In the genomic region with DNA sequence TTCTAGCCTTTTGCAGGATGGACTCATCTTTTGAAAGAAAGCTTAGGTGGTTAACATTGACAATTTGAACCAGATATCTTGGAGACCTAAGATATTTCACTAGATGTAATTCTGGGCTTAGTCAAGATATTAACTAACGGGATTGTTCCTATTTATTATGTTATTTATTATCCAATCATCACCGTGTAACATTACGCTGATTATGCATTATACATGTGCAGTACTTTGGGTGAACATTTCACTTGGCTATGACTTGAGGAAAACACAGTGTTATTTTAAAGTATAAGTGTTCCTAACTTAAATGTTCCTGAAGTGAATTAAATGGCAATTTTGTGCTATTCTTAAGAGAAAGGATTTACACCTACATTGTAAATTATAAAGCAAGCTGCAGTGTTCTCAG, we compare ENCODE assay signal across 29 cellular contexts.
"Had no signal": no experiment of that assay in that cellular context is flagged by ENCODE, and none has a peak within 500 bp of the region (broad histone marks: within the 10 kb centered on the region; RNA-seq: fewer than 3 reads in every experiment).

No MANE protein-coding gene starts in this region.

- DNase-seq: naive thymus-derived CD8-positive, alpha-beta T cell; nephron progenitor cell; pancreas; right cardiac atrium; spleen; stimulated activated CD4-positive, alpha-beta T cell treated with anti-CD3 and anti-CD28 coated beads, Interleukin-12 subunit alpha, Interleukin-12 subunit beta, amount 100 ng/mL, for 4 hours; stimulated activated CD4-positive, alpha-beta T cell treated with anti-CD3 and anti-CD28 coated beads, Interleukin-1b, Interleukin-23, amount 100 ng/mL, for 48 hours; stimulated activated CD4-positive, alpha-beta T cell treated with anti-CD3 and anti-CD28 coated beads, Interleukin-4, amount 100 ng/mL, for 1 hour; stimulated activated CD4-positive, alpha-beta T cell treated with anti-CD3 and anti-CD28 coated beads, Interleukin-4, amount 100 ng/mL, for 4 hours; stimulated activated CD8-positive, alpha-beta memory T cell treated with anti-CD3 and anti-CD28 coated beads, Interleukin-4, amount 100 ng/mL, for 48 hours; stimulated activated naive CD4-positive, alpha-beta T cell; stimulated activated naive CD8-positive, alpha-beta T cell treated with anti-CD3 and anti-CD28 coated beads, Interleukin-15, amount 100 ng/mL, for 72 hours; stimulated activated naive CD8-positive, alpha-beta T cell treated with anti-CD3 and anti-CD28 coated beads, Interleukin-15, Interleukin-2, amounts not matched to agents 100 U/mL and 50 U/mL, for 24 hours; substantia nigra; testis; tibial artery; transverse colon; upper lobe of right lung; uterus had no signal

- H3K4me1 ChIP-seq: pancreas, prostate gland, spleen, suprapubic skin, testis, transverse colon, upper lobe of right lung, uterus had no signal

- H3K36me3 ChIP-seq: neutrophil, pancreas, prostate gland, spleen, suprapubic skin, tibial artery, transverse colon, upper lobe of right lung, uterus had no signal

- H3K9me3 Mint-ChIP-seq: naive thymus-derived CD8-positive, alpha-beta T cell; natural killer cell treated with Interleukin-12 subunit alpha and Interleukin-12 subunit beta and Interleukin-15 and Interleukin-18, amount 100 ng/mL, for 72 hours; stimulated activated memory B cell treated with anti-CD40 and anti-IgM and Interleukin-4, amounts not matched to agents 10 μg/mL and 1 μg/mL and 100 μg/mL, for 72 hours; stimulated activated naive CD8-positive, alpha-beta T cell treated with anti-CD3 and anti-CD28 coated beads, Interleukin-15, amount 100 ng/mL, for 72 hours; type B pancreatic cell had no signal

- H3K27ac ChIP-seq: neutrophil, pancreas, prostate gland, skin epidermis, spleen, suprapubic skin, testis, tibial artery, transverse colon, upper lobe of right lung, uterus had no signal

- H3K4me3 ChIP-seq: pancreas, prostate gland, skin epidermis, smooth muscle cell, spleen, suprapubic skin, testis, tibial artery, transverse colon, upper lobe of right lung, uterus had no signal

- H3K4me2 ChIP-seq: smooth muscle cell had no signal

- H3K36me3 Mint-ChIP-seq: naive thymus-derived CD8-positive, alpha-beta T cell; natural killer cell treated with Interleukin-12 subunit alpha and Interleukin-12 subunit beta and Interleukin-15 and Interleukin-18, amount 100 ng/mL, for 72 hours; stimulated activated memory B cell treated with anti-CD40 and anti-IgM and Interleukin-4, amounts not matched to agents 10 μg/mL and 1 μg/mL and 100 μg/mL, for 72 hours; type B pancreatic cell had no signal

- H3K27me3 Mint-ChIP-seq: naive thymus-derived CD8-positive, alpha-beta T cell; natural killer cell treated with Interleukin-12 subunit alpha and Interleukin-12 subunit beta and Interleukin-15 and Interleukin-18, amount 100 ng/mL, for 72 hours; stimulated activated naive CD8-positive, alpha-beta T cell treated with anti-CD3 and anti-CD28 coated beads, Interleukin-15, amount 100 ng/mL, for 72 hours; type B pancreatic cell had no signal

- FAIRE-seq: pancreas had no signal

- H3K9me3 ChIP-seq: neutrophil, pancreas, prostate gland, spleen, suprapubic skin, testis, tibial artery, transverse colon, upper lobe of right lung, uterus had no signal

- H3K4me1 Mint-ChIP-seq: stimulated activated memory B cell treated with anti-CD40 and anti-IgM and Interleukin-4, amounts not matched to agents 10 μg/mL and 1 μg/mL and 100 μg/mL, for 72 hours; stimulated activated naive CD8-positive, alpha-beta T cell treated with anti-CD3 and anti-CD28 coated beads, Interleukin-15, amount 100 ng/mL, for 72 hours had no signal

- H3K4me3 Mint-ChIP-seq: naive thymus-derived CD8-positive, alpha-beta T cell; natural killer cell treated with Interleukin-12 subunit alpha and Interleukin-12 subunit beta and Interleukin-15 and Interleukin-18, amount 100 ng/mL, for 72 hours; nephron progenitor cell; neural crest cell; stimulated activated memory B cell treated with anti-CD40 and anti-IgM and Interleukin-4, amounts not matched to agents 10 μg/mL and 1 μg/mL and 100 μg/mL, for 72 hours; stimulated activated naive CD8-positive, alpha-beta T cell treated with anti-CD3 and anti-CD28 coated beads, Interleukin-15, amount 100 ng/mL, for 72 hours; type B pancreatic cell had no signal

- ATAC-seq: naive thymus-derived CD8-positive, alpha-beta T cell; natural killer cell treated with Interleukin-12 subunit alpha and Interleukin-12 subunit beta and Interleukin-15 and Interleukin-18, amount 100 ng/mL, for 72 hours; pancreas; right cardiac atrium; sciatic nerve; stimulated activated memory B cell treated with anti-CD40 and anti-IgM and Interleukin-4, amounts not matched to agents 10 μg/mL and 1 μg/mL and 100 μg/mL, for 72 hours; stimulated activated naive CD8-positive, alpha-beta T cell treated with anti-CD3 and anti-CD28 coated beads, Interleukin-15, amount 100 ng/mL, for 72 hours; stimulated activated naive CD8-positive, alpha-beta T cell treated with anti-CD3 and anti-CD28 coated beads, Interleukin-15, Interleukin-2, amounts not matched to agents 100 U/mL and 50 U/mL, for 24 hours; upper lobe of right lung had no signal

- H3K27me3 ChIP-seq: neutrophil, pancreas, spleen, suprapubic skin, testis, tibial artery, transverse colon, upper lobe of right lung, uterus had no signal

- H3K27ac Mint-ChIP-seq: naive thymus-derived CD8-positive, alpha-beta T cell; natural killer cell treated with Interleukin-12 subunit alpha and Interleukin-12 subunit beta and Interleukin-15 and Interleukin-18, amount 100 ng/mL, for 72 hours; stimulated activated memory B cell treated with anti-CD40 and anti-IgM and Interleukin-4, amounts not matched to agents 10 μg/mL and 1 μg/mL and 100 μg/mL, for 72 hours; stimulated activated naive CD8-positive, alpha-beta T cell treated with anti-CD3 and anti-CD28 coated beads, Interleukin-15, amount 100 ng/mL, for 72 hours; type B pancreatic cell had no signal
